14 cellular contexts compared by ENCODE assay signal in genomic region chr5:128534729-128535128, GRCh38. TPM values are rescaled to one million over a fixed set of nuclear protein-coding genes. Genes with fewer than 3 reads are reported as not detected.
DNase-seq lines count a peak whose midpoint lies in the region; ATAC-seq and TF ChIP-seq lines count a peak whose summit lies in the region.
"Had no signal": no experiment of that assay in that cellular context is flagged by ENCODE, and none has a peak within 500 bp of the region (broad histone marks: within the 10 kb centered on the region; RNA-seq: fewer than 3 reads in every experiment).

No MANE protein-coding gene starts in this region.

- H3K9me3 ChIP-seq in mammary epithelial cell (replicated peaks; ENCODE audit: insufficient read depth, low read length) (no peaks in the 10 kb centered on the region), adipocyte (ENCODE audit: control insufficient read depth, low read length) (no peaks in the 10 kb centered on the region), hepatocyte (ENCODE audit: low read depth) (no peaks in the 10 kb centered on the region), transverse colon (no peaks in the 10 kb centered on the region)

- H3K27ac Mint-ChIP-seq in MCF 10A (ENCODE audit: low read depth, unreplicated experiment) = peak overlapping the region; percentile 82
- peak overlapping the region; percentile 92 for H3K27ac Mint-ChIP-seq in type B pancreatic cell
- no peak overlapping the region for H3K27ac Mint-ChIP-seq in naive thymus-derived CD8-positive, alpha-beta T cell

- peaks cover 33% of the 10 kb centered on the region for H3K79me2 ChIP-seq in mammary epithelial cell (ENCODE audit: insufficient read depth, low read length)
- H3K79me2 ChIP-seq in hepatocyte = peaks cover 44% of the 10 kb centered on the region

- H3K4me1 Mint-ChIP-seq in MCF 10A (ENCODE audit: insufficient read depth, unreplicated experiment) (peaks cover 23% of the 10 kb centered on the region), type B pancreatic cell (ENCODE audit: unreplicated experiment) (peaks cover 22% of the 10 kb centered on the region)
- peaks cover 0 to 7% (median 2%) of the 10 kb centered on the region in 4 donors for H3K4me1 Mint-ChIP-seq in naive thymus-derived CD8-positive, alpha-beta T cell

- H3K36me3 ChIP-seq in mammary epithelial cell (ENCODE audit: insufficient read depth, low read length) = peaks cover 7% of the 10 kb centered on the region
- peaks cover 64% of the 10 kb centered on the region for H3K36me3 ChIP-seq in adipocyte (ENCODE audit: control insufficient read depth, insufficient read depth, low read length, severe bottlenecking)
- H3K36me3 ChIP-seq in hepatocyte (replicated peaks; ENCODE audit: insufficient read depth, low read depth) = no peaks in the 10 kb centered on the region
- no peaks in the 10 kb centered on the region for H3K36me3 ChIP-seq in transverse colon

- TF ChIP-seq EP300 in transverse colon (IDR thresholded peaks at IDR 0.05; ENCODE audit: low read depth) = no peak

- no peak overlapping the region for H2AFZ ChIP-seq in mammary epithelial cell (ENCODE audit: low read depth, low read length)
- H2AFZ ChIP-seq in hepatocyte = no peak overlapping the region

- ATAC-seq in naive thymus-derived CD8-positive, alpha-beta T cell = no peak
- ATAC-seq: left lobe of liver had no signal

- H3K27me3 ChIP-seq in mammary epithelial cell (ENCODE audit: insufficient read depth, low read length) (no peaks in the 10 kb centered on the region), adipocyte (replicated peaks; ENCODE audit: control insufficient read depth, insufficient read depth, low read length) (no peaks in the 10 kb centered on the region), hepatocyte (peaks cover 14% of the 10 kb centered on the region), transverse colon (peaks cover 54% of the 10 kb centered on the region)

- no peak overlapping the region for H3K27ac ChIP-seq in mammary epithelial cell (ENCODE audit: insufficient read depth, low read depth, low read length)
- no peak overlapping the region for H3K27ac ChIP-seq in hepatocyte
- no peak overlapping the region for H3K27ac ChIP-seq in transverse colon
- H3K27ac ChIP-seq in coronary artery = no peak overlapping the region

- WGBS in mammary epithelial cell (ENCODE audit: low coverage, missing lambda C conversion rate) = 90% methylated on average over 6 of the region's 6 CpGs
- 46% methylated on average over 6 of the region's 6 CpGs for WGBS in hepatocyte (ENCODE audit: low lambda C conversion rate, missing lambda C conversion rate)
- WGBS in transverse colon (ENCODE audit: low coverage in 1 of 2), 2 donors = 44% methylated on average over 6 of the region's 6 CpGs; no CpG with 5 or more reads in 1 of the 2 donors

- peak; percentile 93 for DNase-seq in MCF 10A (ENCODE audit: unreplicated experiment)
- no peak for DNase-seq in mammary epithelial cell
- peak; percentile 80 for DNase-seq in adipocyte (ENCODE audit: low read depth)
- DNase-seq in hepatocyte (ENCODE audit: low spot score) = peak; percentile 75
- DNase-seq in type B pancreatic cell (ENCODE audit: extremely low spot score, unreplicated experiment) = no peak
- no peak for DNase-seq in transverse colon
- DNase-seq in naive thymus-derived CD8-positive, alpha-beta T cell = no peak
- DNase-seq in coronary artery (ENCODE audit: low spot score) = no peak
- DNase-seq: activated naive CD4-positive, alpha-beta T cell treated with anti-CD3 and anti-CD28 coated beads, Interleukin-2, amount 50 U/mL, for 16 hours; glutamatergic neuron; NCI-H1105 treated with DMSO at 0.1 percent for 48 hours; nucleus accumbens had no signal

- CTCF ChIA-PET in MCF 10A (lab: Yijun Ruan, JAX) = interaction anchor here (1.2 kb wide), 1 partner anchor 140 kb away, joined by 4 read pairs; no protein-coding TSS in a partner anchor
- CTCF ChIA-PET in mammary epithelial cell (lab: Charles Lee; ENCODE audit: low non-redundant PET) = no interaction called here

- H3K4me2 ChIP-seq in mammary epithelial cell (ENCODE audit: insufficient read depth, low read depth, low read length) (no peak overlapping the region), hepatocyte (peak overlapping the region; percentile 95)

- in situ Hi-C loops in mammary epithelial cell (cut with MboI; ENCODE audit: low sequenced_read_pairs in 2 of 2) (loop anchor here in 1 of 2 donors (25.0 kb wide), 1 partner anchor 128 kb away; no protein-coding TSS in a partner anchor), transverse colon (cut with MboI; ENCODE audit: low pct_ligation_motif_present in 1 of 4, low pct_unique_long_range_greater_than_20kb in 1 of 4, low sequenced_read_pairs in 3 of 4) (no loop called here)

- no peaks in the 10 kb centered on the region for H3K9me3 Mint-ChIP-seq in MCF 10A (ENCODE audit: unreplicated experiment)
- no peaks in the 10 kb centered on the region for H3K9me3 Mint-ChIP-seq in type B pancreatic cell
- H3K9me3 Mint-ChIP-seq in naive thymus-derived CD8-positive, alpha-beta T cell = peaks cover 0 to 14% (median 0%) of the 10 kb centered on the region in 9 donors

- no peak for TF ChIP-seq POLR2A in transverse colon (IDR thresholded peaks at IDR 0.05)

- POLR2A ChIA-PET in MCF 10A (lab: Yijun Ruan, JAX) = interaction anchor here (0.6 to 1.2 kb wide), 4 partner anchors 34 to 989 kb away, joined by 3 to 5 read pairs (median 4); no protein-coding TSS in a partner anchor
- POLR2A ChIA-PET in naive thymus-derived CD8-positive, alpha-beta T cell (lab: Charles Lee) = no interaction called here

- TF ChIP-seq CTCF in MCF 10A (IDR thresholded peaks at IDR 0.05; ENCODE audit: unreplicated experiment) = no peak
- no peak for TF ChIP-seq CTCF in mammary epithelial cell (conservative IDR thresholded peaks at IDR 0.05 in 1 of 2, IDR thresholded peaks at IDR 0.05 in 1 of 2; ENCODE audit: extremely low read depth in 1 of 2, insufficient read depth in 1 of 2, low read depth in 1 of 2, low read length in 2 of 2)
- TF ChIP-seq CTCF in hepatocyte (IDR thresholded peaks at IDR 0.05; ENCODE audit: poor library complexity) = no peak
- TF ChIP-seq CTCF in type B pancreatic cell (conservative IDR thresholded peaks at IDR 0.05) = peak; percentile 55
- TF ChIP-seq CTCF in transverse colon (IDR thresholded peaks at IDR 0.05) = no peak
- TF ChIP-seq CTCF in coronary artery (IDR thresholded peaks at IDR 0.05) = no peak

- H3K4me3 Mint-ChIP-seq in MCF 10A (ENCODE audit: unreplicated experiment) = peak overlapping the region; percentile 36
- H3K4me3 Mint-ChIP-seq in type B pancreatic cell = peak overlapping the region; percentile 92
- no peak overlapping the region for H3K4me3 Mint-ChIP-seq in naive thymus-derived CD8-positive, alpha-beta T cell

- peaks cover 11% of the 10 kb centered on the region for H3K36me3 Mint-ChIP-seq in MCF 10A (ENCODE audit: insufficient read depth, unreplicated experiment)
- peaks cover 21% of the 10 kb centered on the region for H3K36me3 Mint-ChIP-seq in type B pancreatic cell
- H3K36me3 Mint-ChIP-seq in naive thymus-derived CD8-positive, alpha-beta T cell = peaks cover 0 to 4% (median 2%) of the 10 kb centered on the region in 3 donors

- H4K20me1 ChIP-seq in mammary epithelial cell (ENCODE audit: insufficient read depth, low read length) (no peaks in the 10 kb centered on the region), hepatocyte (ENCODE audit: insufficient read depth, poor library complexity, severe bottlenecking) (peaks cover 9% of the 10 kb centered on the region)

- H3K4me3 ChIP-seq in mammary epithelial cell (replicated peaks in 1 of 3; ENCODE audit: insufficient read depth in 1 of 3, low read depth in 2 of 3, low read length in 3 of 3) = no peak overlapping the region
- H3K4me3 ChIP-seq in adipocyte (ENCODE audit: low read length) = peak overlapping the region; percentile 86
- no peak overlapping the region for H3K4me3 ChIP-seq in hepatocyte
- no peak overlapping the region for H3K4me3 ChIP-seq in transverse colon
- no peak overlapping the region for H3K4me3 ChIP-seq in coronary artery

- intact Hi-C loops in MCF 10A (cut with micrococcal nuclease) = loop anchor here (5.0 to 10.0 kb wide), 3 partner anchors 113 to 560 kb away; partner anchors contain the start of gene ISOC1
- intact Hi-C loops in mammary epithelial cell (cut with micrococcal nuclease) = no loop called here
- intact Hi-C loops in transverse colon (cut with DNase I; ENCODE audit: low total_unique reads) = no loop called here

- H3K27me3 Mint-ChIP-seq in MCF 10A (ENCODE audit: insufficient read depth, unreplicated experiment) (no peaks in the 10 kb centered on the region), type B pancreatic cell (peaks cover 14% of the 10 kb centered on the region)
- H3K27me3 Mint-ChIP-seq in naive thymus-derived CD8-positive, alpha-beta T cell = peaks cover 16 to 35% (median 25%) of the 10 kb centered on the region in 5 donors

- no peak overlapping the region for H3K9ac ChIP-seq in mammary epithelial cell (ENCODE audit: insufficient read depth, low read length)
- H3K9ac ChIP-seq in adipocyte (ENCODE audit: low read length) = peak overlapping the region; percentile 96

- BruUV-seq in MCF 10A (replicated peaks; lab: Mats Ljungman, UMichigan) = no TSS peak
- no TSS peak for BruUV-seq in mammary epithelial cell (replicated peaks; lab: Mats Ljungman, UMichigan)

- H3K9me2 ChIP-seq in hepatocyte (replicated peaks; ENCODE audit: insufficient read depth) = no peaks in the 10 kb centered on the region

- H3K4me1 ChIP-seq in mammary epithelial cell (ENCODE audit: insufficient read depth, low read length) (peaks cover 18% of the 10 kb centered on the region), adipocyte (ENCODE audit: control insufficient read depth, insufficient read depth, low read length) (peaks cover 21% of the 10 kb centered on the region), hepatocyte (ENCODE audit: insufficient read depth) (peaks cover 4% of the 10 kb centered on the region), transverse colon (peaks cover 0 to 18% (median 8%) of the 10 kb centered on the region in 4 donors)

- dilution Hi-C loops in mammary epithelial cell (cut with HindIII; ENCODE audit: low sequenced_read_pairs) = no loop called here

RNA-seq across cellular contexts. Expression of gene FBN2, which starts 3.3 kb away (rescaled TPM):
- total RNA-seq in MCF 10A (2022) (193 and 236 TPM in 2 replicates), mammary epithelial cell (10 to 100 TPM; 45.2 to 68.1 TPM), hepatocyte (108 and 143 TPM in 2 replicates), type B pancreatic cell (ENCODE audit: low replicate concordance) (62.5 and 186 TPM in 2 replicates), transverse colon (10 to 100 TPM in 1 of 4 donors, 1 to 10 TPM in 1, under 1 TPM in 2; 0.79 to 16.1 (median 2.6) TPM)
- polyA plus RNA-seq in mammary epithelial cell (29.2 TPM), hepatocyte (41.0 and 56.7 TPM in 2 replicates)
- 140 TPM for polyA minus RNA-seq in mammary epithelial cell
- total RNA-seq in naive thymus-derived CD8-positive, alpha-beta T cell = under 1 TPM; 0.05 to 0.08 TPM
- not detected for polyA plus RNA-seq in naive thymus-derived CD8-positive, alpha-beta T cell
- total RNA-seq: activated CD8-positive, alpha-beta memory T cell treated with anti-CD3 and anti-CD28 coated beads for 36 hours had no signal

Comparison
In these comparisons a context has a peak if more than half of its experiments do, and no peak if none do; other contexts are left out.
1. DNase-seq: peak in MCF 10A (single experiment), adipocyte (single experiment) and hepatocyte (single experiment); none in mammary epithelial cell (single experiment), type B pancreatic cell (single experiment), transverse colon (single experiment), naive thymus-derived CD8-positive, alpha-beta T cell (0 of 10) and coronary artery (single experiment).
2. H3K27ac Mint-ChIP-seq: peak in MCF 10A (single experiment) and type B pancreatic cell (single experiment); none in naive thymus-derived CD8-positive, alpha-beta T cell (0 of 10).
3. H3K4me3 Mint-ChIP-seq: peak in MCF 10A (single experiment) and type B pancreatic cell (single experiment); none in naive thymus-derived CD8-positive, alpha-beta T cell (0 of 10).